16 cellular contexts compared by ENCODE assay signal in the genomic region with DNA sequence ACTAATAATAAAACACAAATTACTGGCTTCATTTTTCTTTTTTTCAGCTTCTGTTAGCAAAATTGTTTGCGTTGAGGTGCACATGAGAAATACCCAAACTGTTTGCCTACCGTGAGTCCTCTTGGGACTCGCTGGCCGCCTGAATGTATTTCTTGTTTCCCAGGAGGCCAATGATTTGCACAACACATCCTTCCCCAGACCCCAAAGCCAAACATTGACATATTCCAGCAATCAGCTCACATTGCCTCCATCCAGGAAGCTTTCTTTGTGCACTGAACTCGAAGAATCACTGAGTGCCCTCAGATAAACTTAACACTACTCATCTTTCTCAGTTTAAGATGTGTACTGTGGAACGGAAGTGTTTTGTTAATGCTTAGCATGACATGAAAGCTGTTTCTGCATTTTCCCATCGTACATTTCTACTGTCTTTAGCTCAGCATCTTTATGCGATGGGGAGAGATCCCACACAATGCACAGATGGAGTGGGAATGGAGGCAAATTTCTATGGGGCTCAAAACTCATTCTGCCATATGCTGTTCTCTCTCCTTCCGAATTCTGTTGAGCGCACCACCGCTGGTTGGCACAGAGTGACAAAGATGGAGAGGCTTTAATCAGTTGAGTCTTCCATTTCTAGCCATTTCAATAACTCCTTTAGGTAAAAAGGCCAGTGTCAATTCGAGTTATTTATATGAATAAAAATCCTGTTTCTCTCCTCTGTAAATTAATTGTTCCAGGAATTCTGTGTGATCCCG.
"Had no signal": no experiment of that assay in that cellular context is flagged by ENCODE, and none has a peak within 500 bp of the region (broad histone marks: within the 10 kb centered on the region; RNA-seq: fewer than 3 reads in every experiment).

No MANE protein-coding gene starts in this region.

- H3K4me3 ChIP-seq: dorsolateral prefrontal cortex, heart right ventricle, pancreas, uterus had no signal

- H3K4me1 Mint-ChIP-seq: natural killer cell had no signal

- H3K4me1 ChIP-seq: pancreas, uterus had no signal

- H3K27ac ChIP-seq: dorsolateral prefrontal cortex, heart right ventricle, pancreas, uterus had no signal

- H3K27ac Mint-ChIP-seq: natural killer cell, progenitor cell of endocrine pancreas had no signal

- DNase-seq: cortex of kidney; effector CD8-positive, alpha-beta T cell; heart right ventricle; hypothalamus; kidney glomerular epithelial cell; natural killer cell; occipital lobe; pancreas; right cardiac atrium; small intestine; stimulated activated CD4-positive, alpha-beta T cell treated with anti-CD3 and anti-CD28 coated beads, Interleukin-12 subunit alpha, Interleukin-12 subunit beta, amount 100 ng/mL, for 4 hours; stimulated activated naive CD4-positive, alpha-beta T cell; trophoblast cell; uterus had no signal

- H3K36me3 ChIP-seq: heart right ventricle, pancreas, uterus had no signal

- H3K9me3 ChIP-seq: heart right ventricle, pancreas, uterus had no signal

- H3K36me3 Mint-ChIP-seq: natural killer cell had no signal

- H3K4me3 Mint-ChIP-seq: natural killer cell had no signal

- H3K27me3 ChIP-seq: dorsolateral prefrontal cortex, heart right ventricle, pancreas, uterus had no signal

- H3K27me3 Mint-ChIP-seq: progenitor cell of endocrine pancreas had no signal
